Comparison of ENCODE assay signal across 11 cellular contexts in the genomic region with DNA sequence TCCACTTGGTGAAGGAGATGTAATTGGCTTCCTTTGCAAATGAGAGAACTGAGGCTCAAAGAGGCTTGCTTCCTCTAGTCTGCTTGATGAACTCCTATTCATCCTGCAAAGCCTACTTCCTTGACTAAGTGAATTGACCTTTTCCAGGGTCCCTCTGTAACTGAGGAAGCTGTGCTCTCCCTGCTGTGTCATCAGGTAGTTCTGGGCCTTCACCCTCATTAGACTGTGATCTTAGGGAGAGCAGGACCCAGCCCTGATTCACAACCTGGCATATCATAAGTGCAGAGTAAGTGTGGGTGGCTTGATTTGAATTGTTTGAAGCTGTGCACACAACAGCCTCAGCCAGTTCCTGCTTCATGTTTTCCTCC. TPM values are rescaled to one million over a fixed set of nuclear protein-coding genes. Genes with fewer than 3 reads are reported as not detected.
A peak's percentile ranks its signal among the peaks of the same experiment; 100 is the strongest.
DNase-seq lines count a peak whose midpoint lies in the region; ATAC-seq and TF ChIP-seq lines count a peak whose summit lies in the region.
"Had no signal": no experiment of that assay in that cellular context is flagged by ENCODE, and none has a peak within 500 bp of the region (broad histone marks: within the 10 kb centered on the region; RNA-seq: fewer than 3 reads in every experiment).

No MANE protein-coding gene starts in this region.

- H3K9me3 ChIP-seq in CD8-positive, alpha-beta memory T cell (ENCODE audit: low read length), result no peaks in the 10 kb centered on the region
- H3K9me3 ChIP-seq in Loucy (ENCODE audit: insufficient read depth, low read depth, low read length) (no peaks in the 10 kb centered on the region), trophoblast cell (ENCODE audit: insufficient read depth, low read depth, low read length) (no peaks in the 10 kb centered on the region)

- H3K27ac Mint-ChIP-seq in CD8-positive, alpha-beta memory T cell, result peak overlapping the region; percentile 98 to 100 (median 99)
- peak overlapping the region; percentile 94 to 99 for H3K27ac Mint-ChIP-seq in activated naive CD4-positive, alpha-beta T cell treated with anti-CD3 and anti-CD28 coated beads, Interleukin-2, amount 50 U/mL, for 72 hours

- H3K9me2 ChIP-seq in Loucy (replicated peaks; ENCODE audit: low read depth, low read length), result no peaks in the 10 kb centered on the region

- H4K91ac ChIP-seq in trophoblast cell (ENCODE audit: low read depth, low read length), result no peak overlapping the region

- peak overlapping the region; percentile 21 for H4K8ac ChIP-seq in trophoblast cell (ENCODE audit: low read depth, low read length)

- no peak overlapping the region for H3K9ac ChIP-seq in Loucy (ENCODE audit: low read depth, low read length, poor library complexity, severe bottlenecking)
- H3K9ac ChIP-seq in trophoblast cell (ENCODE audit: low read length), result no peak overlapping the region

- H3K79me1 ChIP-seq in trophoblast cell (ENCODE audit: low read length), result peaks cover 6% of the 10 kb centered on the region

- peak overlapping the region; percentile 55 for H3K27ac ChIP-seq in CD8-positive, alpha-beta memory T cell (ENCODE audit: low read depth, low read length)
- no peak overlapping the region for H3K27ac ChIP-seq in trophoblast cell (ENCODE audit: low read depth, low read length)

- no peak for DNase-seq in CD8-positive, alpha-beta memory T cell
- peak in 1 of 2 donors; percentile 71 for DNase-seq in activated naive CD4-positive, alpha-beta T cell treated with anti-CD3 and anti-CD28 coated beads, Interleukin-2, amount 50 U/mL, for 72 hours (ENCODE audit: low spot score in 2 of 2)
- no peak for DNase-seq in trophoblast cell
- no peak for DNase-seq in LoVo (ENCODE audit: low spot score)
- no peak for DNase-seq in NCI-H1930 (lab: John Stamatoyannopoulos, UW)
- no peak for DNase-seq in EL
- DNase-seq: NCI-H1417 treated with DMSO at 0.1 percent for 48 hours had no signal

- peak; percentile 40 to 62 for ATAC-seq in activated naive CD4-positive, alpha-beta T cell treated with anti-CD3 and anti-CD28 coated beads, Interleukin-2, amount 50 U/mL, for 72 hours
- no peak for ATAC-seq in HG02938 (IDR thresholded peaks at IDR 0.05; ENCODE audit: unreplicated experiment)

- CTCF ChIA-PET in CD8-positive, alpha-beta memory T cell (lab: Charles Lee), result interaction anchor here (2.0 to 33.9 kb wide), 3 partner anchors 13 to 41 kb away, joined by 6 to 945 read pairs (median 177); partner anchors contain the start of gene ASB2

- no peak overlapping the region for H3K14ac ChIP-seq in trophoblast cell (ENCODE audit: low read length)

- no peaks in the 10 kb centered on the region for H3F3A ChIP-seq in Loucy (ENCODE audit: low read depth)

- H2BK5ac ChIP-seq in trophoblast cell (ENCODE audit: low read depth, low read length, poor library complexity), result no peak overlapping the region

- H3K9me3 Mint-ChIP-seq in CD8-positive, alpha-beta memory T cell, result no peaks in the 10 kb centered on the region
- peaks cover 7% of the 10 kb centered on the region in 2 donors for H3K9me3 Mint-ChIP-seq in activated naive CD4-positive, alpha-beta T cell treated with anti-CD3 and anti-CD28 coated beads, Interleukin-2, amount 50 U/mL, for 72 hours

- no peak for TF ChIP-seq CTCF in Loucy (conservative IDR thresholded peaks at IDR 0.05; ENCODE audit: low read length)

- no peak overlapping the region for H2AK5ac ChIP-seq in trophoblast cell (ENCODE audit: low read length)

- H4K12ac ChIP-seq in trophoblast cell (ENCODE audit: low read depth, low read length), result no peak overlapping the region

- H3K4me1 Mint-ChIP-seq in CD8-positive, alpha-beta memory T cell, result peaks cover 94 to 99% (median 99%) of the 10 kb centered on the region in 3 donors

- H3K4me3 ChIP-seq in CD8-positive, alpha-beta memory T cell (ENCODE audit: low read length), result no peak overlapping the region
- H3K4me3 ChIP-seq in Loucy (ENCODE audit: low read length, poor library complexity, severe bottlenecking), result no peak overlapping the region
- H3K4me3 ChIP-seq in trophoblast cell (ENCODE audit: low read depth, low read length), result no peak overlapping the region

- peak overlapping the region; percentile 24 for H2BK120ac ChIP-seq in trophoblast cell (ENCODE audit: insufficient read depth, low read length, poor library complexity)

- H3K27me3 Mint-ChIP-seq in CD8-positive, alpha-beta memory T cell, result no peaks in the 10 kb centered on the region

- no peak overlapping the region for H3K18ac ChIP-seq in trophoblast cell (ENCODE audit: low read length)

- peak overlapping the region; percentile 65 to 88 (median 80) for H3K4me3 Mint-ChIP-seq in CD8-positive, alpha-beta memory T cell

- peak overlapping the region; percentile 84 for H3K4me2 ChIP-seq in Loucy (ENCODE audit: low read depth, low read length, poor library complexity, severe bottlenecking)
- no peak overlapping the region for H3K4me2 ChIP-seq in trophoblast cell (ENCODE audit: low read length)

- no peaks in the 10 kb centered on the region for H4K20me1 ChIP-seq in Loucy (ENCODE audit: insufficient read depth, low read length, poor library complexity, severe bottlenecking)

- no peak overlapping the region for H3K23ac ChIP-seq in trophoblast cell (ENCODE audit: low read length)

- H3K79me2 ChIP-seq in Loucy (ENCODE audit: insufficient read depth, low read length) (no peaks in the 10 kb centered on the region), trophoblast cell (ENCODE audit: control insufficient read depth, insufficient read depth, low read length, poor library complexity) (no peaks in the 10 kb centered on the region)

- H3K36me3 Mint-ChIP-seq in CD8-positive, alpha-beta memory T cell, result peaks cover 0 to 2% (median 0%) of the 10 kb centered on the region in 3 donors
- H3K36me3 Mint-ChIP-seq in activated naive CD4-positive, alpha-beta T cell treated with anti-CD3 and anti-CD28 coated beads, Interleukin-2, amount 50 U/mL, for 72 hours, result peaks cover 4 to 40% of the 10 kb centered on the region in 2 donors

- no peaks in the 10 kb centered on the region for H3K36me3 ChIP-seq in CD8-positive, alpha-beta memory T cell (ENCODE audit: insufficient read depth, low read length)
- H3K36me3 ChIP-seq in Loucy (ENCODE audit: insufficient read depth, low read length) (no peaks in the 10 kb centered on the region), trophoblast cell (ENCODE audit: control insufficient read depth in 1 of 2, insufficient read depth in 2 of 2, low read length in 2 of 2) (no peaks in the 10 kb centered on the region)

- POLR2A ChIA-PET in CD8-positive, alpha-beta memory T cell (lab: Charles Lee), result interaction anchor here (0.8 to 2.7 kb wide), 6 partner anchors 11 to 121 kb away, joined by 3 to 16 read pairs (median 4); partner anchors contain the start of genes ASB2, DDX24 and IFI27L1

- H3K27me3 ChIP-seq in CD8-positive, alpha-beta memory T cell (ENCODE audit: insufficient read depth, low read length, poor library complexity, severe bottlenecking), result no peaks in the 10 kb centered on the region
- no peaks in the 10 kb centered on the region for H3K27me3 ChIP-seq in Loucy (ENCODE audit: insufficient read depth, low read length, poor library complexity, severe bottlenecking)
- no peaks in the 10 kb centered on the region for H3K27me3 ChIP-seq in trophoblast cell (ENCODE audit: insufficient read depth, low read length)

- peaks cover 97% of the 10 kb centered on the region for H3K4me1 ChIP-seq in CD8-positive, alpha-beta memory T cell (ENCODE audit: insufficient read depth, low read length)
- H3K4me1 ChIP-seq in Loucy (ENCODE audit: insufficient read depth, low read length, poor library complexity, severe bottlenecking), result peaks cover 66% of the 10 kb centered on the region
- H3K4me1 ChIP-seq in trophoblast cell (ENCODE audit: control insufficient read depth in 1 of 2, insufficient read depth in 2 of 2, low read length in 2 of 2), result peaks cover 19 to 28% of the 10 kb centered on the region in 2 experiments

- H3K4ac ChIP-seq in trophoblast cell (ENCODE audit: low read depth, low read length), result no peak overlapping the region

- H2AFZ ChIP-seq in Loucy (ENCODE audit: low read length), result no peak overlapping the region
- H2AFZ ChIP-seq in trophoblast cell (ENCODE audit: insufficient read depth, low read length, poor library complexity), result no peak overlapping the region

- H2BK12ac ChIP-seq in trophoblast cell (ENCODE audit: low read length), result peak overlapping the region; percentile 27

RNA-seq across cellular contexts. Expression of gene ASB2, which starts 16.3 kb away (rescaled TPM):
- total RNA-seq in CD8-positive, alpha-beta memory T cell, result 10 to 100 TPM; 93.5 to 98.0 TPM
- polyA plus RNA-seq in CD8-positive, alpha-beta memory T cell, result 4.8 TPM
- 10 to 100 TPM; 12.9 to 50.0 TPM for total RNA-seq in activated naive CD4-positive, alpha-beta T cell treated with anti-CD3 and anti-CD28 coated beads, Interleukin-2, amount 50 U/mL, for 72 hours
- polyA plus RNA-seq in trophoblast cell (2013), result 0.83 and 1.3 TPM in 2 replicates

RNA-seq across cellular contexts. Expression of gene FAM181A, which starts 32.9 kb away (rescaled TPM):
- total RNA-seq in CD8-positive, alpha-beta memory T cell, result not detected
- not detected for polyA plus RNA-seq in CD8-positive, alpha-beta memory T cell
- not detected for total RNA-seq in activated naive CD4-positive, alpha-beta T cell treated with anti-CD3 and anti-CD28 coated beads, Interleukin-2, amount 50 U/mL, for 72 hours
- 0.04 TPM in 1 of 2 replicates, not detected in the other for polyA plus RNA-seq in trophoblast cell (2013)
- total RNA-seq: mononuclear cell; T-helper 1 cell treated with Interleukin-12 subunit alpha and Interleukin-12 subunit beta and Interleukin-4 antibody, amounts not matched to agents 30 ng/mL and 1 ng/mL, for 36 hours had no signal

RNA-seq across cellular contexts. Expression of gene CCDC197, which starts 37.0 kb away (rescaled TPM):
- not detected for total RNA-seq in CD8-positive, alpha-beta memory T cell
- polyA plus RNA-seq in CD8-positive, alpha-beta memory T cell, result not detected
- under 1 TPM; 0.20 to 0.49 TPM for total RNA-seq in activated naive CD4-positive, alpha-beta T cell treated with anti-CD3 and anti-CD28 coated beads, Interleukin-2, amount 50 U/mL, for 72 hours
- polyA plus RNA-seq in trophoblast cell (2013), result 0.03 TPM in 1 of 2 replicates, not detected in the other
- total RNA-seq: mononuclear cell; T-helper 1 cell treated with Interleukin-12 subunit alpha and Interleukin-12 subunit beta and Interleukin-4 antibody, amounts not matched to agents 30 ng/mL and 1 ng/mL, for 36 hours had no signal
